In the genomic region with DNA sequence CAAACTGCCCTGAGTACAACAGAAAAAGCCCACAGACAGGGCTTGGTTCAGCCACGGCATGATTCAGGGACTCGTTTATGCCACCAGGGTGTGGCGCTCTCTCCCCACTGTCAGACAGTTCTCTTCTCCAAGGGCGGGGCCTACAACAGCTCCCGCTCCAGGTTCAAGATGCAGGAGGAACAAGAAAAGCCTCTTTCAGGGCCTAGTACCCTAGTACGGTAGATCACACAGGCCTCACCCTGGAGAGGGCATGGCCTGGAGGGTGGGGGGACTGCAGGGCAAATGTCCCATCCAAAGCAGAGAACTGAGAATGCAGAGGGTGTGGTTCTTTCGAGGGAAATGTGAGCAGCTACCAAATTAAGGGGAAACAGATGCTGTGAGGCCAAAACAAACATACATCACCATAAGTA, we compare ENCODE assay signal across 8 cellular contexts. TPM values are rescaled to one million over a fixed set of nuclear protein-coding genes. Genes with fewer than 3 reads are reported as not detected.
A peak's percentile ranks its signal among the peaks of the same experiment; 100 is the strongest.
DNase-seq lines count a peak whose midpoint lies in the region; ATAC-seq, FAIRE-seq and TF ChIP-seq lines count a peak whose summit lies in the region.

No MANE protein-coding gene starts in this region.

- ATAC-seq in GM18519 (IDR thresholded peaks at IDR 0.05; ENCODE audit: low FRiP score, unreplicated experiment) = no peak
- ATAC-seq in HG02678 (IDR thresholded peaks at IDR 0.05; ENCODE audit: unreplicated experiment) = no peak

- peaks cover 6% of the 10 kb centered on the region for H3K36me3 ChIP-seq in brain microvascular endothelial cell (replicated peaks)
- H3K36me3 ChIP-seq in kidney (ENCODE audit: control insufficient read depth in 1 of 2, insufficient read depth in 2 of 2, low read length in 2 of 2) = peaks cover 21 to 22% of the 10 kb centered on the region in 2 donors

- in situ Hi-C loops in brain microvascular endothelial cell (cut with HindIII; ENCODE audit: low pct_ligation_motif_present, low sequenced_read_pairs) = no loop called here

- no peaks in the 10 kb centered on the region for H3K4me1 ChIP-seq in kidney (ENCODE audit: control insufficient read depth in 1 of 2, insufficient read depth in 1 of 2, low read depth in 1 of 2, low read length in 2 of 2)

- no peaks in the 10 kb centered on the region for H3K9me3 ChIP-seq in kidney (ENCODE audit: control insufficient read depth in 1 of 2, low read length in 2 of 2)

- no peak overlapping the region for H3K9ac ChIP-seq in kidney (ENCODE audit: low read length in 2 of 2)

- no peak overlapping the region for H3K4me3 ChIP-seq in brain microvascular endothelial cell (ENCODE audit: low read depth, low read length)
- H3K4me3 ChIP-seq in kidney (ENCODE audit: low read length in 2 of 2) = no peak overlapping the region

- intact Hi-C loops in kidney (cut with DNase I) = no loop called here

- peak; percentile 77 for DNase-seq in CD1c-positive myeloid dendritic cell (ENCODE audit: extremely low spot score)
- peak; percentile 69 for DNase-seq in HT-29 (ENCODE audit: low spot score)
- peak; percentile 54 for DNase-seq in SKM-1 (lab: John Stamatoyannopoulos, UW; ENCODE audit: unreplicated experiment)
- peak; percentile 20 for DNase-seq in brain microvascular endothelial cell
- DNase-seq in kidney = no peak
- DNase-seq in stimulated activated naive CD4-positive, alpha-beta T cell treated with Interleukin-2 at 50 U/mL for 16 hours (lab: John Stamatoyannopoulos, UW) = peak; percentile 5

- H3K27ac ChIP-seq in brain microvascular endothelial cell (no peak overlapping the region), kidney (ENCODE audit: low read depth in 2 of 2, low read length in 2 of 2) (no peak overlapping the region)

- H3K27me3 ChIP-seq in brain microvascular endothelial cell (replicated peaks) = no peaks in the 10 kb centered on the region

- TF ChIP-seq CTCF in brain microvascular endothelial cell (IDR thresholded peaks at IDR 0.05; ENCODE audit: low read depth, low read length, missing control alignments) (peak; percentile 75), kidney (IDR thresholded peaks at IDR 0.05; ENCODE audit: borderline replicate concordance, extremely low read depth, insufficient read depth) (peak; percentile 30)

- no peak for FAIRE-seq in kidney (lab: Jason Lieb, UNC)

RNA-seq across cellular contexts. Expression of a gene that starts 12.0 kb away (rescaled TPM):
- total RNA-seq in HT-29 (2014; rRNA removed; shearing (Covaris generic)) = 15.5 and 18.1 TPM in 2 replicates
- 30.9 TPM for total RNA-seq in kidney
- polyA plus RNA-seq in kidney (ENCODE audit: insufficient read depth, low read depth, low replicate concordance) = 23.3 TPM

RNA-seq across cellular contexts. Expression of a gene that starts 23.1 kb away (rescaled TPM):
- 64.1 and 67.1 TPM in 2 replicates for total RNA-seq in HT-29 (2014; rRNA removed; shearing (Covaris generic))
- 16.7 TPM for total RNA-seq in kidney
- polyA plus RNA-seq in kidney (ENCODE audit: insufficient read depth, low read depth, low replicate concordance) = 7.4 TPM
